Comparison of ENCODE assay signal across 8 cellular contexts in the genomic region with DNA sequence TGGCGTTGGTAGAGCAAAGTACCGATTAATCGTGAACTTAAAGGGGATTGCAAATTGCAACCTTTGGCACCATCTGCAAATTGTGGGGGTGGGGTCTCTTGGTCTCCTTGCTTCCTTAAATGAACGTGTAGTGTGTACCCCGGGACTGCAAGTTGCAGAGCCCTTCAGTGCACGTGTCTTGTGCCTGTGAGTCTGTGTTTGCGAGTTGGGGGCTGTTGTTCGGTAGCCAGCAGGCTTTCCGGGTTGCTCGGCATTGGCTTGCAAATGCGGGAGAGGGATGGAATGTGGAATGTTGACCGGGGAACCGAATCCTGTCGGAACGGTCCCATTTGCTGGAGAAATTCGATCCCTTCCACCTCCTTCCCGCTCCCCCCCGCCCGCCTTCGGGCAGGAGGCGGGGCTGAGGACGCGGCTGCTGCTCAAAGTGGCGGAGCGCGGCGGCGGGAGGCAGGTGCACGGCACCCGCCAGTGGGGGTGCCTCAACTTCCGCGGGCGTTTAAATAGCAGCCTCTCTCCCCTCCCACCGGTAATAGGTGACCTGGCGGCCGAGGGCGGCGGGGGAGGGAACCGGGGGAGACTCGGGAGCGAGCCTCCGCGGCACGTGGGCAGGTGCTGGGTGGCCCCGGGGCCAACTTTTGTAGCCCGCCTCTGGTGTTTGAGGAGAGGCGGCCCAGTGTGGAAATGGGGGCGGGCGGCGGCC. TPM values are rescaled to one million over a fixed set of nuclear protein-coding genes. Genes with fewer than 3 reads are reported as not detected.
A peak's percentile ranks its signal among the peaks of the same experiment; 100 is the strongest.
DNase-seq lines count a peak whose midpoint lies in the region; ATAC-seq, FAIRE-seq and TF ChIP-seq lines count a peak whose summit lies in the region.

No MANE protein-coding gene starts in this region.

- H3K79me1 ChIP-seq in H1 (ENCODE audit: low read depth, low read length) (0 out of 2 replicates have a peak, but pooled peaks cover 2% of the 10 kb centered on the region), mesenchymal stem cell (replicated peaks; ENCODE audit: low read length, poor library complexity, severe bottlenecking) (no peaks in the 10 kb centered on the region)

- peak overlapping the region; percentile 81 for H3K18ac ChIP-seq in H1 (ENCODE audit: extremely low read depth, low read length)
- H3K18ac ChIP-seq in mesenchymal stem cell (ENCODE audit: low read depth in 1 of 2, low read length in 2 of 2), result peak overlapping the region; percentile 58 to 70

- peaks cover 19% of the 10 kb centered on the region for H3K4me1 Mint-ChIP-seq in activated CD8-positive, alpha-beta memory T cell treated with anti-CD3 and anti-CD28 coated beads, Interleukin-2, amount 10 ng/mL, durations not matched to agents 7 days and 5 days

- peaks cover 7% of the 10 kb centered on the region for H3K23me2 ChIP-seq in H1 (ENCODE audit: low read depth, low read length)

- peak; percentile 52 for ATAC-seq in activated CD8-positive, alpha-beta memory T cell treated with anti-CD3 and anti-CD28 coated beads, Interleukin-2, amount 10 ng/mL, durations not matched to agents 7 days and 5 days

- H4K20me1 ChIP-seq in H1 (replicated peaks in 1 of 2; ENCODE audit: control insufficient read depth in 1 of 2, insufficient read depth in 2 of 2, low read length in 2 of 2), result peaks cover 15 to 23% of the 10 kb centered on the region in 2 experiments

- H2BK12ac ChIP-seq in H1 (ENCODE audit: low read depth, low read length), result peak overlapping the region; percentile 89; the same call in 1 of the 2 replicates
- peak overlapping the region in 1 of 2 experiments; percentile 49 for H2BK12ac ChIP-seq in mesenchymal stem cell (ENCODE audit: low read length in 2 of 2)

- H2BK5ac ChIP-seq in H1 (ENCODE audit: low read depth, low read length) (peak overlapping the region; percentile 93), mesenchymal stem cell (ENCODE audit: low read depth, low read length, poor library complexity, severe bottlenecking) (peak overlapping the region; percentile 94)

- H3K27ac ChIP-seq in H1 (ENCODE audit: low read depth, low read length), result peak overlapping the region; percentile 97
- H3K27ac ChIP-seq in mesenchymal stem cell (ENCODE audit: low read length, poor library complexity, severe bottlenecking), result peak overlapping the region; percentile 98

- peak overlapping the region; percentile 83 for H3K14ac ChIP-seq in H1 (ENCODE audit: insufficient read length)
- no peak overlapping the region for H3K14ac ChIP-seq in mesenchymal stem cell (ENCODE audit: low read length in 2 of 2)

- H4K91ac ChIP-seq in H1 (replicated peaks; ENCODE audit: insufficient read length, low read length) (peak overlapping the region; percentile 20), mesenchymal stem cell (ENCODE audit: low read length) (no peak overlapping the region)

- CTCF ChIA-PET in activated CD8-positive, alpha-beta memory T cell treated with anti-CD3 and anti-CD28 coated beads, Interleukin-2, amount 10 ng/mL, durations not matched to agents 7 days and 5 days (lab: Charles Lee), result interaction anchor here (1.5 to 2.1 kb wide), 4 partner anchors 43 to 283 kb away, joined by 3 to 13 read pairs (median 8); a partner anchor contains a TSS
- CTCF ChIA-PET in H1 (lab: Charles Lee; ENCODE audit: partially characterized antibody), result interaction anchor here (1.4 to 3.5 kb wide), 5 partner anchors 28 to 358 kb away, joined by 3 to 11 read pairs (median 6); no protein-coding TSS in a partner anchor

- H3K4me2 ChIP-seq in H1 (ENCODE audit: insufficient read depth in 1 of 2, low read depth in 2 of 2, low read length in 2 of 2) (peak overlapping the region; percentile 96 to 99), mesenchymal stem cell (ENCODE audit: low read length, poor library complexity, severe bottlenecking) (peak overlapping the region; percentile 8)

- H2BK120ac ChIP-seq in H1 (replicated peaks; ENCODE audit: low read depth, low read length), result peak overlapping the region; percentile 30
- peak overlapping the region; percentile 64 for H2BK120ac ChIP-seq in mesenchymal stem cell (ENCODE audit: low read depth, low read length)

- H3K4ac ChIP-seq in H1 (replicated peaks; ENCODE audit: insufficient read length, low read depth, low read length) (peak overlapping the region; percentile 24), mesenchymal stem cell (ENCODE audit: low read depth in 1 of 2, low read length in 2 of 2) (peak overlapping the region; percentile 61 to 70)

- H2AFZ ChIP-seq in H1 (ENCODE audit: low read length), result no peak overlapping the region
- H2AFZ ChIP-seq in mesenchymal stem cell (ENCODE audit: low read depth, low read length), result peak overlapping the region; percentile 19

- TF ChIP-seq CTCF in GM20000 (IDR thresholded peaks at IDR 0.05; ENCODE audit: extremely low read depth, missing control alignments), result no peak
- no peak for TF ChIP-seq CTCF in H1 (IDR thresholded peaks at IDR 0.05; ENCODE audit: control extremely low read depth in 1 of 3, insufficient read depth in 1 of 3, low read depth in 1 of 3, low read length in 3 of 3)

- DNase-seq in CMK (ENCODE audit: low read depth), result peak; percentile 44
- DNase-seq in GM20000 (ENCODE audit: low spot score), result peak; percentile 90
- DNase-seq in HS-5 (ENCODE audit: low read depth), result peak; percentile 47
- peak; percentile 48 to 69 for DNase-seq in NOMO-1 (lab: John Stamatoyannopoulos, UW; ENCODE audit: unreplicated experiment in 2 of 2)
- DNase-seq in activated CD8-positive, alpha-beta memory T cell treated with anti-CD3 and anti-CD28 coated beads, Interleukin-2, amount 10 ng/mL, durations not matched to agents 7 days and 5 days, result peak; percentile 90
- DNase-seq in H1 (ENCODE audit: low read depth in 1 of 2, low spot score in 2 of 2), result peak; percentile 89 to 98
- DNase-seq in mesenchymal stem cell, result peak; percentile 82
- peak; percentile 72 for DNase-seq in stimulated activated CD8-positive, alpha-beta memory T cell treated with anti-CD3 and anti-CD28 coated beads, Interleukin-12 subunit alpha, Interleukin-12 subunit beta, amount 100 ng/mL, for 4 hours (ENCODE audit: low read depth)

- POLR2A ChIA-PET in H1 (lab: Charles Lee; ENCODE audit: partially characterized antibody), result interaction anchor here (0.7 to 5.2 kb wide), 16 partner anchors 8 to 282 kb away, joined by 3 to 89 read pairs (median 6); no protein-coding TSS in a partner anchor

- H2BK15ac ChIP-seq in H1 (ENCODE audit: low read length) (peak overlapping the region; percentile 48; the same call in 1 of the 2 replicates), mesenchymal stem cell (ENCODE audit: low read depth, poor library complexity, severe bottlenecking) (no peak overlapping the region)

- H3K36me3 Mint-ChIP-seq in activated CD8-positive, alpha-beta memory T cell treated with anti-CD3 and anti-CD28 coated beads, Interleukin-2, amount 10 ng/mL, durations not matched to agents 7 days and 5 days, result peaks cover 1% of the 10 kb centered on the region

- H4K8ac ChIP-seq in H1 (ENCODE audit: extremely low read depth, insufficient read depth, low read length), result peak overlapping the region; percentile 96
- peak overlapping the region; percentile 23 for H4K8ac ChIP-seq in mesenchymal stem cell (ENCODE audit: low read length)

- no peak for TF ChIP-seq EP300 in H1 (IDR thresholded peaks at IDR 0.05; ENCODE audit: borderline replicate concordance in 1 of 2, low read depth in 2 of 2, low read length in 2 of 2)

- peak overlapping the region; percentile 92 to 99 (median 97) for H3K4me3 ChIP-seq in H1 (ENCODE audit: extremely low read depth in 1 of 4, insufficient read depth in 2 of 4, low read depth in 3 of 4, low read length in 4 of 4)
- peak overlapping the region; percentile 89 to 99 for H3K4me3 ChIP-seq in mesenchymal stem cell (ENCODE audit: insufficient read depth in 1 of 2, low read depth in 1 of 2, low read length in 2 of 2)

- peak overlapping the region; percentile 85 for H3K56ac ChIP-seq in H1 (replicated peaks; ENCODE audit: insufficient read length, low read depth, low read length)

- peak overlapping the region; percentile 67 for H4K5ac ChIP-seq in H1 (ENCODE audit: insufficient read length, low read depth, low read length)

- 1% methylated on average over 33 of the region's 50 CpGs; no CpG with 5 or more reads in 1 of the 2 experiments for WGBS in H1 (ENCODE audit: extremely low coverage in 1 of 2, insufficient coverage in 1 of 2, insufficient read length in 1 of 2, insufficient replicate concordance in 2 of 2, low coverage in 1 of 2, low lambda C conversion rate in 2 of 2, missing lambda C conversion rate in 1 of 2), 2 experiments
- WGBS in mesenchymal stem cell, result under 1% methylated on average over 29 of the region's 50 CpGs

- no peaks in the 10 kb centered on the region for H3K9me3 ChIP-seq in H1 (ENCODE audit: insufficient read depth in 2 of 2, low read depth in 1 of 2, low read length in 1 of 2)
- no peaks in the 10 kb centered on the region for H3K9me3 ChIP-seq in mesenchymal stem cell (ENCODE audit: control insufficient read depth, low read length)

- no peaks in the 10 kb centered on the region for H3K27me3 Mint-ChIP-seq in activated CD8-positive, alpha-beta memory T cell treated with anti-CD3 and anti-CD28 coated beads, Interleukin-2, amount 10 ng/mL, durations not matched to agents 7 days and 5 days

- FAIRE-seq in H1 (lab: Jason Lieb, UNC), result peak; percentile 98

- H3K4me1 ChIP-seq in H1 (replicated peaks in 1 of 4; ENCODE audit: control insufficient read depth in 3 of 4, insufficient read depth in 4 of 4, low read length in 3 of 4) (peaks cover 2 to 18% (median 5%) of the 10 kb centered on the region in 4 experiments; a peak in 5 of 7 replicates), mesenchymal stem cell (ENCODE audit: control insufficient read depth, insufficient read depth, low read depth, low read length) (peaks cover under 1% of the 10 kb centered on the region)

- no peak overlapping the region; the same call in 1 of the 2 replicates for H2BK20ac ChIP-seq in H1 (ENCODE audit: low read length)

- H3K9ac ChIP-seq in H1 (replicated peaks in 1 of 4; ENCODE audit: extremely low read depth in 1 of 4, low read depth in 3 of 4, low read length in 3 of 4) (peak overlapping the region; percentile 83 to 95 (median 88)), mesenchymal stem cell (ENCODE audit: low read length) (peak overlapping the region; percentile 98)

- TF ChIP-seq RAD21 in H1 (IDR thresholded peaks at IDR 0.05 in 1 of 2, conservative IDR thresholded peaks at IDR 0.05 in 1 of 2; ENCODE audit: low read depth in 2 of 2, low read length in 2 of 2), result 0 out of 4 replicates have a peak, but pooled peaks have one; percentile 2

- peak overlapping the region; percentile 98 for H3K4me3 Mint-ChIP-seq in activated CD8-positive, alpha-beta memory T cell treated with anti-CD3 and anti-CD28 coated beads, Interleukin-2, amount 10 ng/mL, durations not matched to agents 7 days and 5 days

- peak; percentile 60 to 97 for TF ChIP-seq POLR2A in H1 (IDR thresholded peaks at IDR 0.05; ENCODE audit: control extremely low read depth in 1 of 2, low read depth in 2 of 2, low read length in 2 of 2)

- no peak overlapping the region for H3K23ac ChIP-seq in H1 (ENCODE audit: insufficient read length)
- peak overlapping the region in 1 of 2 experiments; percentile 50 for H3K23ac ChIP-seq in mesenchymal stem cell (ENCODE audit: low read length in 2 of 2)

- H3K36me3 ChIP-seq in H1 (ENCODE audit: control insufficient read depth in 2 of 4, insufficient read depth in 4 of 4, low read length in 3 of 4) (peaks cover 0 to 6% (median 0%) of the 10 kb centered on the region in 4 experiments; a peak in 1 of 8 replicates), mesenchymal stem cell (ENCODE audit: control insufficient read depth in 1 of 2, insufficient read depth in 2 of 2, low read depth in 1 of 2, low read length in 2 of 2) (no peaks in the 10 kb centered on the region)

- H3K9me3 Mint-ChIP-seq in activated CD8-positive, alpha-beta memory T cell treated with anti-CD3 and anti-CD28 coated beads, Interleukin-2, amount 10 ng/mL, durations not matched to agents 7 days and 5 days (ENCODE audit: low read depth), result no peaks in the 10 kb centered on the region

- peak overlapping the region; percentile 99 for H3K27ac Mint-ChIP-seq in activated CD8-positive, alpha-beta memory T cell treated with anti-CD3 and anti-CD28 coated beads, Interleukin-2, amount 10 ng/mL, durations not matched to agents 7 days and 5 days

- H2AK5ac ChIP-seq in H1 (ENCODE audit: low read depth, low read length) (peak overlapping the region; percentile 54; the same call in 1 of the 2 replicates), mesenchymal stem cell (ENCODE audit: low read length, severe bottlenecking) (no peak overlapping the region)

- no peaks in the 10 kb centered on the region for H3K27me3 ChIP-seq in H1 (replicated peaks in 1 of 4; ENCODE audit: control insufficient read depth in 3 of 4, extremely low read depth in 1 of 4, insufficient read depth in 3 of 4, low read length in 3 of 4)
- no peaks in the 10 kb centered on the region for H3K27me3 ChIP-seq in mesenchymal stem cell (ENCODE audit: control insufficient read depth in 1 of 2, insufficient read depth in 1 of 2, low read length in 2 of 2)

- peaks cover 32 to 63% of the 10 kb centered on the region in 2 experiments for H3K79me2 ChIP-seq in H1 (ENCODE audit: control insufficient read depth in 1 of 2, insufficient read depth in 2 of 2, low read length in 2 of 2)

RNA-seq across cellular contexts. Expression of a gene that starts 1.5 kb away (rescaled TPM):
- total RNA-seq in activated CD8-positive, alpha-beta memory T cell treated with anti-CD3 and anti-CD28 coated beads, Interleukin-2, amount 10 ng/mL, durations not matched to agents 7 days and 5 days, result 10 to 100 TPM; 30.4 to 31.2 TPM
- total RNA-seq in H1 (2021; fragmentation: NEBNext Ultra II Directional; extraction: Animal tissue kit (Norgen Biotek cat#: 25700)), result 213 and 216 TPM in 2 replicates
- 37.7 and 43.8 TPM in 2 replicates for polyA plus RNA-seq in H1 (2011; rRNA removed)
- polyA plus RNA-seq in H1 (2011; cell fraction: cytosol; rRNA removed), result 57.6 TPM
- 123 TPM for polyA plus RNA-seq in H1 (2011; cell fraction: nucleus; rRNA removed)
- polyA plus RNA-seq in H1 (2012, experiment 1 of 2), result 83.3 to 114 TPM (median 103 TPM) in 4 replicates
- 16.3 TPM for polyA plus RNA-seq in H1 (2012, experiment 2 of 2)
- polyA plus RNA-seq in H1 (2013, experiment 1 of 2), result 91.7 TPM
- polyA plus RNA-seq in H1 (2013, experiment 2 of 2), result 84.6 TPM
- polyA minus RNA-seq in H1 (2011; rRNA and poly(A)+ RNA removed), result 192 and 212 TPM in 2 replicates
- 75.4 TPM for polyA minus RNA-seq in H1 (2011; cell fraction: cytosol; rRNA and poly(A)+ RNA removed)
- polyA minus RNA-seq in H1 (2011; cell fraction: nucleus; rRNA and poly(A)+ RNA removed), result 179 TPM
- polyA plus RNA-seq in mesenchymal stem cell (2013, experiment 1 of 2), result 10.8 TPM
- 10.8 TPM for polyA plus RNA-seq in mesenchymal stem cell (2013, experiment 2 of 2)

Comparison
In these comparisons a context has a peak if more than half of its experiments do, and no peak if none do; other contexts are left out.
1. Peak in every context shown above with its lines: DNase-seq, ATAC-seq, H3K4me3 ChIP-seq and H3K27ac ChIP-seq.